8 cellular contexts compared by ENCODE assay signal in genomic region chr2:43219383-43220228, GRCh38. TPM values are rescaled to one million over a fixed set of nuclear protein-coding genes. Genes with fewer than 3 reads are reported as not detected.
DNase-seq lines count a peak whose midpoint lies in the region; ATAC-seq and TF ChIP-seq lines count a peak whose summit lies in the region.

No MANE protein-coding gene starts in this region.

- intact Hi-C loops in right cardiac atrium (cut with DNase I) = loop anchor here in 3 of 4 donors (5.0 to 10.0 kb wide), 7 partner anchors 55 to 365 kb away; no protein-coding TSS in a partner anchor

- peak overlapping the region; percentile 79 for H3K4me2 ChIP-seq in GM23338

- H3K27me3 ChIP-seq in GM23338 (ENCODE audit: insufficient read depth) = no peaks in the 10 kb centered on the region
- no peaks in the 10 kb centered on the region for H3K27me3 ChIP-seq in right cardiac atrium (ENCODE audit: control insufficient read depth, insufficient read depth)

- H3K79me2 ChIP-seq in GM23338 (replicated peaks; ENCODE audit: insufficient read depth) = peaks cover 26% of the 10 kb centered on the region

- ATAC-seq in GM23338 (peak; percentile 10), right cardiac atrium (peak; percentile 84 to 85), GM18519 (IDR thresholded peaks at IDR 0.05; ENCODE audit: low FRiP score, unreplicated experiment) (no peak)

- H3K9me3 Mint-ChIP-seq in GM23338 = no peaks in the 10 kb centered on the region; the same call in 2 of the 3 replicates
- H3K9me3 Mint-ChIP-seq in T-helper 1 cell treated with Interleukin-12 subunit alpha and Interleukin-12 subunit beta and Interleukin-4 antibody, amounts not matched to agents 30 μg/mL and 1 μg/mL, for 36 hours = no peaks in the 10 kb centered on the region

- no peaks in the 10 kb centered on the region for H3K9me3 ChIP-seq in right cardiac atrium (ENCODE audit: control insufficient read depth, low read length)

- peak overlapping the region; percentile 77 for H3K4me3 Mint-ChIP-seq in GM23338
- peak overlapping the region; percentile 96 for H3K4me3 Mint-ChIP-seq in T-helper 1 cell treated with Interleukin-12 subunit alpha and Interleukin-12 subunit beta and Interleukin-4 antibody, amounts not matched to agents 30 μg/mL and 1 μg/mL, for 36 hours

- H4K20me1 ChIP-seq in GM23338 (replicated peaks; ENCODE audit: insufficient read depth) = peaks cover 8% of the 10 kb centered on the region

- H3K4me1 Mint-ChIP-seq in GM23338 = peaks cover 66% of the 10 kb centered on the region
- H3K4me1 Mint-ChIP-seq in T-helper 1 cell treated with Interleukin-12 subunit alpha and Interleukin-12 subunit beta and Interleukin-4 antibody, amounts not matched to agents 30 μg/mL and 1 μg/mL, for 36 hours (ENCODE audit: low read depth) = peaks cover 42% of the 10 kb centered on the region

- in situ Hi-C loops in G401 (cut with HindIII; ENCODE audit: low sequenced_read_pairs) = loop anchor here (10.0 kb wide), 1 partner anchor 385 kb away; no protein-coding TSS in a partner anchor

- H3K4me3 ChIP-seq in GM23338 (peak overlapping the region; percentile 97), right cardiac atrium (ENCODE audit: low read length) (peak overlapping the region; percentile 47)

- H3K27ac Mint-ChIP-seq in GM23338 = peak overlapping the region; percentile 91
- peak overlapping the region; percentile 88 for H3K27ac Mint-ChIP-seq in T-helper 1 cell treated with Interleukin-12 subunit alpha and Interleukin-12 subunit beta and Interleukin-4 antibody, amounts not matched to agents 30 μg/mL and 1 μg/mL, for 36 hours

- H3K27me3 Mint-ChIP-seq in GM23338 (ENCODE audit: insufficient read depth, low read depth, poor library complexity) = peaks cover 19% of the 10 kb centered on the region
- no peaks in the 10 kb centered on the region for H3K27me3 Mint-ChIP-seq in T-helper 1 cell treated with Interleukin-12 subunit alpha and Interleukin-12 subunit beta and Interleukin-4 antibody, amounts not matched to agents 30 μg/mL and 1 μg/mL, for 36 hours (ENCODE audit: low read depth)

- DNase-seq in G401 (ENCODE audit: low spot score) = peak; percentile 57
- peak; percentile 82 for DNase-seq in GM23338 (ENCODE audit: low spot score)
- peak; percentile 85 for DNase-seq in LHCN-M2 (ENCODE audit: low read depth)
- DNase-seq in amygdala (lab: John Stamatoyannopoulos, UW) = peak; percentile 29 to 87 (median 74)
- DNase-seq in right cardiac atrium = peak; percentile 89 to 97 (median 96)
- peak; percentile 71 for DNase-seq in renal cortical epithelial cell (ENCODE audit: low read depth)

- peaks cover 15% of the 10 kb centered on the region; the same call in 1 of the 2 replicates for H3K36me3 ChIP-seq in GM23338 (ENCODE audit: insufficient read depth)

- H3K4me1 ChIP-seq in GM23338 (ENCODE audit: insufficient read depth) (peaks cover 69% of the 10 kb centered on the region), right cardiac atrium (ENCODE audit: control insufficient read depth, insufficient read depth, low read length) (peaks cover 17% of the 10 kb centered on the region)

- H3K9me2 ChIP-seq in GM23338 (ENCODE audit: insufficient read depth) = no peaks in the 10 kb centered on the region

- H3K36me3 Mint-ChIP-seq in GM23338 (ENCODE audit: low read depth) = peaks cover 29% of the 10 kb centered on the region
- peaks cover 31% of the 10 kb centered on the region for H3K36me3 Mint-ChIP-seq in T-helper 1 cell treated with Interleukin-12 subunit alpha and Interleukin-12 subunit beta and Interleukin-4 antibody, amounts not matched to agents 30 μg/mL and 1 μg/mL, for 36 hours (ENCODE audit: low read depth)

- WGBS in right cardiac atrium = 1% methylated on average over 35 of the region's 35 CpGs

- H3F3A ChIP-seq in GM23338 (replicated peaks; ENCODE audit: low read depth) = peaks cover 49% of the 10 kb centered on the region

- H3K27ac ChIP-seq in GM23338 (ENCODE audit: low read depth) (peak overlapping the region; percentile 96), right cardiac atrium (ENCODE audit: low read length) (peak overlapping the region; percentile 100)

- no peak overlapping the region for H2AFZ ChIP-seq in GM23338

- TF ChIP-seq CTCF in GM23338 (conservative IDR thresholded peaks at IDR 0.05; ENCODE audit: low read depth in 2 of 2) = no peak

TF ChIP-seq in GM23338, 12 proteins besides CTCF, POLR2A, EP300 and RAD21:
- TF ChIP-seq REST (IDR thresholded peaks at IDR 0.05; ENCODE audit: unreplicated experiment) = no peak
- TF ChIP-seq ZNF114 (CRISPR knock-in tag; IDR thresholded peaks at IDR 0.05) = no peak
- no peak for TF ChIP-seq EZH2 (IDR thresholded peaks at IDR 0.05; ENCODE audit: low read depth, unreplicated experiment)
- TF ChIP-seq EZH2phosphoT487 (IDR thresholded peaks at IDR 0.05; ENCODE audit: unreplicated experiment) = no peak
- no peak for TF ChIP-seq JUNB (IDR thresholded peaks at IDR 0.05; ENCODE audit: unreplicated experiment)
- no peak for TF ChIP-seq NANOG (IDR thresholded peaks at IDR 0.05; ENCODE audit: borderline replicate concordance)
- TF ChIP-seq CREB1 (CRISPR knock-in tag; IDR thresholded peaks at IDR 0.05; ENCODE audit: low read depth) = no peak
TF ChIP-seq in GM23338: peak in this region for 0.

RNA-seq across cellular contexts. Expression of gene ZFP36L2, which starts 6.8 kb away (rescaled TPM):
- 22.5 and 32.4 TPM in 2 replicates for total RNA-seq in G401 (2014; rRNA removed; shearing (Covaris generic))
- total RNA-seq in GM23338 (2014; rRNA removed; shearing (Covaris generic)) = 37.9 and 43.0 TPM in 2 replicates
- polyA plus RNA-seq in GM23338 (2016; fragmentation: Nextera tagmentation; extraction: Ambion mirVana) (38.4 and 39.6 TPM in 2 replicates), right cardiac atrium (40.3 TPM)
- total RNA-seq in LHCN-M2 (2014; rRNA removed) (8.3 and 9.4 TPM in 2 replicates), right cardiac atrium (10 to 100 TPM; 62.1 to 73.0 (median 68.1) TPM), renal cortical epithelial cell (4.5 and 20.1 TPM in 2 replicates)
- polyA plus RNA-seq in LHCN-M2 (2012) = 8.4 TPM
